8 cellular contexts compared by ENCODE assay signal in the genomic region with DNA sequence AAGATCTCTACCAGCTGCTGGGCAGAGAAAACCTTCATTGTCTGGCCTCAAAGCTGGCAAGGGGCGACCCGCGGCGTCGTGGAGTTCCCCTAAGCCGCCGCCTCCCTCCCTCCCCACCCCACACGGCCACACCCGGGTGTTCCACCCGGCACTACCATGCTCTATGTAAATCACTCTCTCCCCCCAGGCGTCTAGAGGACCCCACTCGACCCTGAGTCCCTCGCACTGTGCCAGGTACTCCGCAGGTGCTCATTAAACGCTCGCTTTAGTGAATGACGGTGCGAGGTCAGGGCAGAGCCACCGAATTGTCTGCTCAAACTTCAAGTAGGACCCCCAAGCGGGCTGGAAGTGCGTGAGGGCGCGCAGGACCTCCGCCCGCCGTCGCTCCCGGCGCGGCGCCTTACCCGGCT. TPM values are rescaled to one million over a fixed set of nuclear protein-coding genes. Genes with fewer than 3 reads are reported as not detected.
DNase-seq lines count a peak whose midpoint lies in the region; ATAC-seq and TF ChIP-seq lines count a peak whose summit lies in the region.

No MANE protein-coding gene starts in this region.

- peak overlapping the region; percentile 91 for H3K27ac Mint-ChIP-seq in activated naive CD8-positive, alpha-beta T cell treated with anti-CD3 and anti-CD28 coated beads for 36 hours

- H3K79me2 ChIP-seq in PC-3 (ENCODE audit: low read length) = peaks cover 46% of the 10 kb centered on the region

- H3K27me3 Mint-ChIP-seq in activated naive CD8-positive, alpha-beta T cell treated with anti-CD3 and anti-CD28 coated beads for 36 hours = peaks cover 4% of the 10 kb centered on the region

- TF ChIP-seq CTCF in PC-3 (conservative IDR thresholded peaks at IDR 0.05; ENCODE audit: low read depth, low read length) = no peak

- DNase-seq in PC-3 (peak; percentile 17), NCI-H1436 treated with DMSO at 0.1 percent for 48 hours (lab: John Stamatoyannopoulos, UW) (no peak), SK-N-DZ (ENCODE audit: low spot score) (no peak)
- peak; percentile 37 for DNase-seq in activated naive CD8-positive, alpha-beta T cell treated with anti-CD3 and anti-CD28 coated beads for 36 hours
- DNase-seq in stimulated activated CD4-positive, alpha-beta T cell treated with anti-CD3 and anti-CD28 coated beads, Interleukin-2, amount 100 ng/mL, for 4 hours (ENCODE audit: low read depth) = peak; percentile 51

- peak overlapping the region; percentile 97 for H2AFZ ChIP-seq in PC-3 (ENCODE audit: low read length)

- H3K4me3 Mint-ChIP-seq in activated naive CD8-positive, alpha-beta T cell treated with anti-CD3 and anti-CD28 coated beads for 36 hours = peak overlapping the region; percentile 91

- CTCF ChIA-PET in PC-3 (lab: Charles Lee) = no interaction called here

- no TSS peak for BruUV-seq in PC-3 (replicated peaks; lab: Mats Ljungman, UMichigan)

- peaks cover 41% of the 10 kb centered on the region for H3K4me1 Mint-ChIP-seq in activated naive CD8-positive, alpha-beta T cell treated with anti-CD3 and anti-CD28 coated beads for 36 hours

- H3K9me3 Mint-ChIP-seq in activated naive CD8-positive, alpha-beta T cell treated with anti-CD3 and anti-CD28 coated beads for 36 hours = peaks cover 16% of the 10 kb centered on the region

- intact Hi-C loops in PC-3 (cut with micrococcal nuclease) = loop anchor here (5.0 kb wide), 1 partner anchor 265 kb away; no protein-coding TSS in a partner anchor

- H3K36me3 ChIP-seq in PC-3 (ENCODE audit: low read depth, low read length) (peaks cover 6% of the 10 kb centered on the region; the same call in 1 of the 2 replicates), iPS-18a (ENCODE audit: control insufficient read depth, low read depth, low read length) (no peaks in the 10 kb centered on the region)

- peak overlapping the region; percentile 80 for H3K4me3 ChIP-seq in PC-3 (ENCODE audit: low read length)
- H3K4me3 ChIP-seq in iPS-18a (ENCODE audit: low read length) = peak overlapping the region; percentile 66

- ATAC-seq in GM18519 (IDR thresholded peaks at IDR 0.05; ENCODE audit: low FRiP score, unreplicated experiment) = peak; percentile 11
- peak; percentile 35 for ATAC-seq in HG02852 (IDR thresholded peaks at IDR 0.05; ENCODE audit: unreplicated experiment)
- peak; percentile 6 for ATAC-seq in PC-3

- H3K9me2 ChIP-seq in PC-3 (replicated peaks; ENCODE audit: low read length) = no peaks in the 10 kb centered on the region

- peak overlapping the region; percentile 95 for H3K27ac ChIP-seq in PC-3 (ENCODE audit: low read length)
- H3K27ac ChIP-seq in iPS-18a (ENCODE audit: low read length) = no peak overlapping the region

- H3K9me3 ChIP-seq in PC-3 (ENCODE audit: low read length) (0 out of 2 replicates have a peak, but pooled peaks cover 5% of the 10 kb centered on the region), iPS-18a (ENCODE audit: control insufficient read depth, low read depth, low read length) (no peaks in the 10 kb centered on the region)

- H3K4me1 ChIP-seq in PC-3 (ENCODE audit: insufficient read depth, low read length) = peaks cover 41% of the 10 kb centered on the region
- H3K4me1 ChIP-seq in iPS-18a (ENCODE audit: control insufficient read depth, low read depth, low read length) = no peaks in the 10 kb centered on the region

- POLR2A ChIA-PET in PC-3 (lab: Charles Lee; ENCODE audit: unreplicated experiment) = no interaction called here

- peak overlapping the region; percentile 90 for H3K4me2 ChIP-seq in PC-3 (ENCODE audit: low read length)

- peak overlapping the region; percentile 85 for H3K9ac ChIP-seq in PC-3 (ENCODE audit: low read length)
- peak overlapping the region; percentile 50 for H3K9ac ChIP-seq in iPS-18a (ENCODE audit: low read length)

- H3F3A ChIP-seq in PC-3 (ENCODE audit: low read length, unreplicated experiment) = peaks cover 7% of the 10 kb centered on the region

- H3K27me3 ChIP-seq in PC-3 (ENCODE audit: low read length) = no peaks in the 10 kb centered on the region
- H3K27me3 ChIP-seq in iPS-18a (ENCODE audit: control insufficient read depth, insufficient read depth, low read length) = peaks cover 30% of the 10 kb centered on the region

- H4K20me1 ChIP-seq in PC-3 (ENCODE audit: low read length) = no peaks in the 10 kb centered on the region

- peaks cover 31% of the 10 kb centered on the region for H3K36me3 Mint-ChIP-seq in activated naive CD8-positive, alpha-beta T cell treated with anti-CD3 and anti-CD28 coated beads for 36 hours

RNA-seq across cellular contexts. Expression of gene PARP12, which starts 0.6 kb away (rescaled TPM):
- 25.5 and 28.1 TPM in 2 replicates for total RNA-seq in PC-3 (2014; rRNA removed)
- total RNA-seq in activated naive CD8-positive, alpha-beta T cell treated with anti-CD3 and anti-CD28 coated beads for 36 hours = 10 to 100 TPM; 32.4 to 33.6 TPM
- polyA plus RNA-seq in SK-N-DZ (2014; cell fraction: cytosol; rRNA removed) = 0.93 and 2.0 TPM in 2 replicates
- polyA plus RNA-seq in SK-N-DZ (2014; cell fraction: nucleus; rRNA removed) = 3.0 and 5.1 TPM in 2 replicates

Comparison
In these comparisons a context has a peak if more than half of its experiments do, and no peak if none do; other contexts are left out.
1. DNase-seq: peak in PC-3 (single experiment), activated naive CD8-positive, alpha-beta T cell treated with anti-CD3 and anti-CD28 coated beads for 36 hours (single experiment) and stimulated activated CD4-positive, alpha-beta T cell treated with anti-CD3 and anti-CD28 coated beads, Interleukin-2, amount 100 ng/mL, for 4 hours (single experiment); none in NCI-H1436 treated with DMSO at 0.1 percent for 48 hours (single experiment) and SK-N-DZ (single experiment).
2. Peak in every context shown above with its lines, with median percentiles within 50 percentile points of each other: ATAC-seq.